Comparison of ENCODE assay signal across 10 cellular contexts in genomic region chr6:157383471-157383870, GRCh38. TPM values are rescaled to one million over a fixed set of nuclear protein-coding genes. Genes with fewer than 3 reads are reported as not detected.
DNase-seq lines count a peak whose midpoint lies in the region; ATAC-seq and TF ChIP-seq lines count a peak whose summit lies in the region.
"Had no signal": no experiment of that assay in that cellular context is flagged by ENCODE, and none has a peak within 500 bp of the region (broad histone marks: within the 10 kb centered on the region; RNA-seq: fewer than 3 reads in every experiment).

No MANE protein-coding gene starts in this region.

- H3K27me3 Mint-ChIP-seq in activated T-cell treated with anti-CD3 and anti-CD28 coated beads, Interleukin-2, amount 50 U/mL, for 24 hours, result peaks cover 12% of the 10 kb centered on the region
- peaks cover 19% of the 10 kb centered on the region for H3K27me3 Mint-ChIP-seq in WTC11 (ENCODE audit: low read depth)
- no peaks in the 10 kb centered on the region for H3K27me3 Mint-ChIP-seq in glutamatergic neuron (ENCODE audit: unreplicated experiment)

- ATAC-seq in WTC11 (no peak), GM21360 (IDR thresholded peaks at IDR 0.05; ENCODE audit: unreplicated experiment) (no peak)

- H3K4me1 Mint-ChIP-seq in activated T-cell treated with anti-CD3 and anti-CD28 coated beads, Interleukin-2, amount 50 U/mL, for 24 hours (ENCODE audit: low read depth), result peaks cover 36% of the 10 kb centered on the region
- H3K4me1 Mint-ChIP-seq in WTC11, result peaks cover 21% of the 10 kb centered on the region
- peaks cover 15% of the 10 kb centered on the region for H3K4me1 Mint-ChIP-seq in glutamatergic neuron (ENCODE audit: low read depth, unreplicated experiment)

- no peaks in the 10 kb centered on the region for H3K9me3 Mint-ChIP-seq in activated T-cell treated with anti-CD3 and anti-CD28 coated beads, Interleukin-2, amount 50 U/mL, for 24 hours
- H3K9me3 Mint-ChIP-seq in WTC11, result no peaks in the 10 kb centered on the region
- H3K9me3 Mint-ChIP-seq in glutamatergic neuron (ENCODE audit: unreplicated experiment), result peaks cover 2% of the 10 kb centered on the region

- DNase-seq in activated T-cell treated with anti-CD3 and anti-CD28 coated beads, Interleukin-2, amount 50 U/mL, for 24 hours, result no peak
- no peak for DNase-seq in activated T-cell treated with anti-CD3 and anti-CD28 coated beads, Interleukin-2, amount 50 U/mL, for 48 hours
- DNase-seq in WTC11 (ENCODE audit: low spot score) (no peak), glutamatergic neuron (no peak), superior temporal gyrus (ENCODE audit: extremely low spot score) (peak; percentile 44), NCI-H2227 treated with DMSO at 0.1 percent for 48 hours (lab: John Stamatoyannopoulos, UW) (no peak), middle frontal gyrus (ENCODE audit: extremely low spot score, low spot score) (no peak)
- DNase-seq: GDM1, occipital lobe had no signal

- POLR2A ChIA-PET in WTC11 (lab: Charles Lee), result no interaction called here

- CTCF ChIA-PET in WTC11 (lab: Charles Lee), result interaction anchor here (1.4 kb wide), 1 partner anchor 59 kb away, joined by 6 read pairs; no protein-coding TSS in a partner anchor

- TF ChIP-seq CTCF in WTC11 (IDR thresholded peaks at IDR 0.05) (no peak), glutamatergic neuron (IDR thresholded peaks at IDR 0.05; ENCODE audit: partially characterized antibody, unreplicated experiment) (no peak)

- H3K4me3 Mint-ChIP-seq in activated T-cell treated with anti-CD3 and anti-CD28 coated beads, Interleukin-2, amount 50 U/mL, for 24 hours, result peak overlapping the region; percentile 86
- H3K4me3 Mint-ChIP-seq in WTC11 (peak overlapping the region; percentile 82), glutamatergic neuron (ENCODE audit: unreplicated experiment) (peak overlapping the region; percentile 7)

- peaks cover 9% of the 10 kb centered on the region for H3K36me3 Mint-ChIP-seq in activated T-cell treated with anti-CD3 and anti-CD28 coated beads, Interleukin-2, amount 50 U/mL, for 24 hours (ENCODE audit: low read depth)
- H3K36me3 Mint-ChIP-seq in WTC11 (no peaks in the 10 kb centered on the region; the same call in 1 of the 2 replicates), glutamatergic neuron (ENCODE audit: unreplicated experiment) (no peaks in the 10 kb centered on the region)

- no peak overlapping the region for H3K27ac Mint-ChIP-seq in activated T-cell treated with anti-CD3 and anti-CD28 coated beads, Interleukin-2, amount 50 U/mL, for 24 hours
- H3K27ac Mint-ChIP-seq in WTC11, result no peak overlapping the region
- H3K27ac Mint-ChIP-seq in glutamatergic neuron (ENCODE audit: unreplicated experiment), result no peak overlapping the region

TF ChIP-seq in WTC11, 78 proteins besides CTCF, POLR2A, EP300 and RAD21 (continues in another document):
- TF ChIP-seq IRF2 (CRISPR knock-in tag; IDR thresholded peaks at IDR 0.05; ENCODE audit: borderline replicate concordance, low read depth), result no peak
- TF ChIP-seq ZNF219 (CRISPR knock-in tag; IDR thresholded peaks at IDR 0.05; ENCODE audit: borderline replicate concordance), result no peak
- TF ChIP-seq CREM (CRISPR knock-in tag; IDR thresholded peaks at IDR 0.05), result no peak
- no peak for TF ChIP-seq ATF1 (CRISPR knock-in tag; IDR thresholded peaks at IDR 0.05)
- TF ChIP-seq FOXP4 (CRISPR knock-in tag; IDR thresholded peaks at IDR 0.05), result no peak
- TF ChIP-seq GTF2I (CRISPR knock-in tag; conservative IDR thresholded peaks at IDR 0.05), result no peak
- TF ChIP-seq IRF1 (CRISPR knock-in tag; IDR thresholded peaks at IDR 0.05), result no peak
- TF ChIP-seq ZNF317 (CRISPR knock-in tag; IDR thresholded peaks at IDR 0.05; ENCODE audit: borderline replicate concordance, low read depth), result no peak
- TF ChIP-seq MLX (CRISPR knock-in tag; IDR thresholded peaks at IDR 0.05), result no peak
- TF ChIP-seq ZNF671 (CRISPR knock-in tag; IDR thresholded peaks at IDR 0.05), result no peak
- no peak for TF ChIP-seq ATF2 (CRISPR knock-in tag; IDR thresholded peaks at IDR 0.05; ENCODE audit: borderline replicate concordance, low read depth)
- TF ChIP-seq RELA (CRISPR knock-in tag; IDR thresholded peaks at IDR 0.05; ENCODE audit: borderline replicate concordance), result no peak
- TF ChIP-seq ZNF512 (CRISPR knock-in tag; IDR thresholded peaks at IDR 0.05; ENCODE audit: borderline replicate concordance), result no peak
- no peak for TF ChIP-seq ZNF263 (CRISPR knock-in tag; IDR thresholded peaks at IDR 0.05; ENCODE audit: low read depth)
- TF ChIP-seq USF2 (CRISPR knock-in tag; IDR thresholded peaks at IDR 0.05), result no peak
- no peak for TF ChIP-seq SP1 (CRISPR knock-in tag; conservative IDR thresholded peaks at IDR 0.05)
- no peak for TF ChIP-seq E2F1 (CRISPR knock-in tag; IDR thresholded peaks at IDR 0.05)
- no peak for TF ChIP-seq ATF3 (CRISPR knock-in tag; conservative IDR thresholded peaks at IDR 0.05)

RNA-seq across cellular contexts. Expression of gene ZDHHC14, which starts 2.5 kb away (rescaled TPM):
- 6.6 to 11.6 TPM (median 10.7 TPM) in 3 replicates for total RNA-seq in WTC11 (2021)
- 5.1 TPM for total RNA-seq in glutamatergic neuron (ENCODE audit: unreplicated experiment)

Comparison
In these comparisons a context has a peak if more than half of its experiments do, and no peak if none do; other contexts are left out.
1. H3K4me3 Mint-ChIP-seq: peak in every context shown above with its lines; median percentile 86 in activated T-cell treated with anti-CD3 and anti-CD28 coated beads, Interleukin-2, amount 50 U/mL, for 24 hours; 82 in WTC11; 7 in glutamatergic neuron.